8 cellular contexts compared by ENCODE assay signal in genomic region chr9:29211681-29212589, GRCh38. TPM values are rescaled to one million over a fixed set of nuclear protein-coding genes. Genes with fewer than 3 reads are reported as not detected.
DNase-seq lines count a peak whose midpoint lies in the region; ATAC-seq and TF ChIP-seq lines count a peak whose summit lies in the region.

No MANE protein-coding gene starts in this region.

- H3K27me3 ChIP-seq in CD4-positive, alpha-beta T cell (ENCODE audit: control insufficient read depth, insufficient read depth, low read length), result peaks cover 50% of the 10 kb centered on the region
- H3K27me3 ChIP-seq in Panc1 (ENCODE audit: control insufficient read depth, insufficient read depth, low read length) (peaks cover 34% of the 10 kb centered on the region), left lung (peaks cover 67 to 74% of the 10 kb centered on the region in 2 donors)

- intact Hi-C loops in CD4-positive, alpha-beta T cell (cut with DNase I, micrococcal nuclease), result no loop called here
- intact Hi-C loops in Panc1 (cut with micrococcal nuclease; ENCODE audit: unreplicated experiment), result no loop called here
- intact Hi-C loops in left lung (cut with DNase I), result no loop called here

- H3K4me1 Mint-ChIP-seq in CD4-positive, alpha-beta T cell (ENCODE audit: low read depth), result peaks cover 8% of the 10 kb centered on the region
- H3K4me1 Mint-ChIP-seq in central memory CD8-positive, alpha-beta T cell, result peaks cover 5% of the 10 kb centered on the region

- H3K4me3 Mint-ChIP-seq in CD4-positive, alpha-beta T cell, result peak overlapping the region; percentile 15
- peak overlapping the region; percentile 37 for H3K4me3 Mint-ChIP-seq in central memory CD8-positive, alpha-beta T cell

- POLR2A ChIA-PET in CD4-positive, alpha-beta T cell (lab: Charles Lee), result no interaction called here
- POLR2A ChIA-PET in Panc1 (lab: Charles Lee), result no interaction called here

- H3K4me1 ChIP-seq in Panc1 (ENCODE audit: control insufficient read depth, insufficient read depth, low read length), result peaks cover 14% of the 10 kb centered on the region
- peaks cover 13% of the 10 kb centered on the region in 2 donors for H3K4me1 ChIP-seq in left lung

- H3K9me3 Mint-ChIP-seq in CD4-positive, alpha-beta T cell, result peaks cover 1% of the 10 kb centered on the region
- peaks cover 9% of the 10 kb centered on the region for H3K9me3 Mint-ChIP-seq in central memory CD8-positive, alpha-beta T cell

- CTCF ChIA-PET in CD4-positive, alpha-beta T cell (lab: Charles Lee), result no interaction called here
- CTCF ChIA-PET in Panc1 (lab: Charles Lee), result interaction anchor here (0.6 kb wide), 2 partner anchors 9 to 658 kb away, joined by 3 to 4 read pairs; no protein-coding TSS in a partner anchor

- BruUV-seq in Panc1 (replicated peaks; lab: Mats Ljungman, UMichigan), result no TSS peak

- no peak for TF ChIP-seq CTCF in CD4-positive, alpha-beta T cell (IDR thresholded peaks at IDR 0.05)
- TF ChIP-seq CTCF in Panc1 (IDR thresholded peaks at IDR 0.05) (peak; percentile 54), left lung (IDR thresholded peaks at IDR 0.05) (peak; percentile 67 to 72)

- peak in 1 of 10 experiments; percentile 12 for DNase-seq in CD4-positive, alpha-beta T cell
- DNase-seq in Panc1 (ENCODE audit: low read depth, low spot score) (no peak), left lung (peak in 1 of 2 donors; percentile 88), NOMO-1 treated with DMSO at 0.1 percent for 48 hours (lab: John Stamatoyannopoulos, UW; ENCODE audit: unreplicated experiment) (no peak)
- no peak for DNase-seq in central memory CD8-positive, alpha-beta T cell (ENCODE audit: low spot score in 2 of 2)
- peak; percentile 41 for DNase-seq in stimulated activated CD4-positive, alpha-beta T cell treated with anti-CD3 and anti-CD28 coated beads, Interleukin-4, amount 100 ng/mL, for 1 hour

- H3K27ac Mint-ChIP-seq in CD4-positive, alpha-beta T cell, result no peak overlapping the region
- no peak overlapping the region for H3K27ac Mint-ChIP-seq in central memory CD8-positive, alpha-beta T cell (ENCODE audit: low read depth)

- peaks cover 69% of the 10 kb centered on the region for H3K27me3 Mint-ChIP-seq in CD4-positive, alpha-beta T cell
- peaks cover 43% of the 10 kb centered on the region for H3K27me3 Mint-ChIP-seq in central memory CD8-positive, alpha-beta T cell

- no peaks in the 10 kb centered on the region for H3K36me3 Mint-ChIP-seq in CD4-positive, alpha-beta T cell (ENCODE audit: low read depth)
- no peaks in the 10 kb centered on the region for H3K36me3 Mint-ChIP-seq in central memory CD8-positive, alpha-beta T cell (ENCODE audit: insufficient read depth)

- no peaks in the 10 kb centered on the region for H3K36me3 ChIP-seq in Panc1 (ENCODE audit: control insufficient read depth, insufficient read depth, low read length)
- no peaks in the 10 kb centered on the region for H3K36me3 ChIP-seq in left lung

- H3K27ac ChIP-seq in CD4-positive, alpha-beta T cell (ENCODE audit: low read depth, low read length), result no peak overlapping the region
- H3K27ac ChIP-seq in Panc1 (ENCODE audit: low read length) (no peak overlapping the region), left lung (no peak overlapping the region)

- in situ Hi-C loops in Panc1 (cut with HindIII; ENCODE audit: low pct_unique_long_range_greater_than_20kb, low sequenced_read_pairs), result no loop called here

- H3K4me3 ChIP-seq in Panc1 (ENCODE audit: low read depth in 2 of 2, low read length in 2 of 2) (peak overlapping the region in 1 of 2 experiments; percentile 45; a peak in 1 of 4 replicates), left lung (peak overlapping the region; percentile 7 to 17)

- H3K9me3 ChIP-seq in CD4-positive, alpha-beta T cell (ENCODE audit: control insufficient read depth, low read length), result no peaks in the 10 kb centered on the region
- H3K9me3 ChIP-seq in Panc1 (ENCODE audit: control insufficient read depth, insufficient read depth, low read depth, low read length) (no peaks in the 10 kb centered on the region), left lung (no peaks in the 10 kb centered on the region)

- ATAC-seq in CD4-positive, alpha-beta T cell (ENCODE audit: poor library complexity), result peak; percentile 73
- ATAC-seq in GM19395 (IDR thresholded peaks at IDR 0.05; ENCODE audit: unreplicated experiment) (peak; percentile 86), HG03378 (IDR thresholded peaks at IDR 0.05; ENCODE audit: unreplicated experiment) (peak; percentile 63), Panc1 (no peak), left lung (peak; percentile 92)
- ATAC-seq in central memory CD8-positive, alpha-beta T cell (replicated peaks; ENCODE audit: extremely low read depth, poor library complexity, severe bottlenecking), result no peak

RNA-seq across cellular contexts. Expression of gene LINGO2, which starts 1.5 kb away (rescaled TPM):
- not detected for total RNA-seq in CD4-positive, alpha-beta T cell
- total RNA-seq in Panc1 (2021; ENCODE audit: unreplicated experiment), result not detected
- polyA plus RNA-seq in Panc1 (2012; ENCODE audit: insufficient read length), result not detected
- not detected for total RNA-seq in left lung

Comparison
In these comparisons a context has a peak if more than half of its experiments do, and no peak if none do; other contexts are left out.
1. ATAC-seq: peak in CD4-positive, alpha-beta T cell (single experiment), GM19395 (single experiment), HG03378 (single experiment) and left lung (single experiment); none in Panc1 (single experiment) and central memory CD8-positive, alpha-beta T cell (single experiment).